In genomic region chr1:118960026-118960561, GRCh38 we compare ENCODE assay signal across 8 cellular contexts. TPM values are rescaled to one million over a fixed set of nuclear protein-coding genes. Genes with fewer than 3 reads are reported as not detected.
DNase-seq lines count a peak whose midpoint lies in the region; ATAC-seq and TF ChIP-seq lines count a peak whose summit lies in the region.

No MANE protein-coding gene starts in this region.

- H2BK15ac ChIP-seq in H9 (ENCODE audit: low read depth, low read length), result no peak overlapping the region

- H3K27ac Mint-ChIP-seq in H9, result peak overlapping the region in 2 of 3 experiments; percentile 46 to 86; a peak in 3 of 7 replicates

- H4K20me1 ChIP-seq in H9 (ENCODE audit: control insufficient read depth, insufficient read depth, insufficient read length), result no peaks in the 10 kb centered on the region
- no peaks in the 10 kb centered on the region for H4K20me1 ChIP-seq in Karpas-422 (ENCODE audit: insufficient read depth, low read depth, low read length)

- peak; percentile 75 for DNase-seq in H9
- DNase-seq in Karpas-422, result peak; percentile 87
- DNase-seq in iPS-NIHi11 (ENCODE audit: low spot score), result peak; percentile 25
- no peak for DNase-seq in KG1 (lab: John Stamatoyannopoulos, UW)
- DNase-seq in NCI-H2081 treated with DMSO at 0.1 percent for 48 hours (lab: John Stamatoyannopoulos, UW), result no peak
- DNase-seq in kidney glomerular epithelial cell (lab: John Stamatoyannopoulos, UW), result no peak
- DNase-seq in putamen (ENCODE audit: low spot score), result no peak

- H3K4me1 Mint-ChIP-seq in H9, result peaks cover 31 to 34% of the 10 kb centered on the region in 2 experiments

- H3K36me3 Mint-ChIP-seq in H9 (ENCODE audit: insufficient read depth in 1 of 3, low read depth in 3 of 3), result peaks cover 0 to 3% (median 0%) of the 10 kb centered on the region in 3 experiments; a peak in 2 of 7 replicates

- peak overlapping the region; percentile 22; the same call in 1 of the 2 replicates for H3K4me3 ChIP-seq in Karpas-422 (ENCODE audit: low read length)

- no peaks in the 10 kb centered on the region for H3K9me2 ChIP-seq in Karpas-422 (replicated peaks; ENCODE audit: insufficient read depth, low read length)

- no peak overlapping the region for H4K8ac ChIP-seq in H9 (replicated peaks; ENCODE audit: insufficient read length, low read depth, low read length)

- H3K9me3 Mint-ChIP-seq in H9, result peaks cover 0 to 2% of the 10 kb centered on the region in 2 experiments; a peak in 1 of 5 replicates

- H2BK5ac ChIP-seq in H9 (ENCODE audit: insufficient read length, low read length), result no peak overlapping the region

- H2AK5ac ChIP-seq in H9 (ENCODE audit: insufficient read length, low read length), result no peak overlapping the region

- H3K4ac ChIP-seq in H9 (ENCODE audit: low read depth, low read length), result no peak overlapping the region

- no peak overlapping the region for H3K14ac ChIP-seq in H9 (ENCODE audit: insufficient read depth, low read length)

- H3K4me3 Mint-ChIP-seq in H9, result peak overlapping the region in 1 of 2 experiments; percentile 13; a peak in 2 of 5 replicates

- H3K79me2 ChIP-seq in H9 (ENCODE audit: insufficient read depth, low read length) (no peaks in the 10 kb centered on the region), Karpas-422 (ENCODE audit: low read length) (no peaks in the 10 kb centered on the region)

- H2BK12ac ChIP-seq in H9 (ENCODE audit: insufficient read length, low read depth, low read length), result no peak overlapping the region

- no peak overlapping the region for H3K56ac ChIP-seq in H9 (ENCODE audit: insufficient read length, low read depth, low read length)

- H3K9ac ChIP-seq in H9 (ENCODE audit: extremely low read depth, insufficient read length, low read length), result no peak overlapping the region
- no peak overlapping the region for H3K9ac ChIP-seq in Karpas-422 (ENCODE audit: low read length)

- no peak overlapping the region for H4K91ac ChIP-seq in H9 (ENCODE audit: insufficient read length, low read depth, low read length)

- H2BK20ac ChIP-seq in H9 (ENCODE audit: low read depth, low read length, poor library complexity, severe bottlenecking), result no peak overlapping the region

- no CpG with 5 or more reads among the region's 7 CpGs for WGBS in H9 (ENCODE audit: extremely low coverage, insufficient read length, low lambda C conversion rate)

- peaks cover 36% of the 10 kb centered on the region for H3K27me3 Mint-ChIP-seq in H9 (ENCODE audit: low read depth)

- H3K4me1 ChIP-seq in H9 (ENCODE audit: insufficient read depth, low read length), result peaks cover 8% of the 10 kb centered on the region; the same call in 1 of the 2 replicates
- H3K4me1 ChIP-seq in Karpas-422 (ENCODE audit: low read length), result peaks cover 31% of the 10 kb centered on the region

- H3K27me3 ChIP-seq in H9 (ENCODE audit: insufficient read depth, low read length), result no peaks in the 10 kb centered on the region
- no peaks in the 10 kb centered on the region for H3K27me3 ChIP-seq in Karpas-422 (ENCODE audit: low read length)

- H2AFZ ChIP-seq in H9 (ENCODE audit: low read length), result no peak overlapping the region
- H2AFZ ChIP-seq in Karpas-422 (ENCODE audit: low read length), result no peak overlapping the region

- H4K5ac ChIP-seq in H9 (ENCODE audit: insufficient read length, low read depth, low read length), result no peak overlapping the region

- H3K36me3 ChIP-seq in Karpas-422 (ENCODE audit: insufficient read depth, low read length), result no peaks in the 10 kb centered on the region

- no peak for TF ChIP-seq CTCF in H9 (conservative IDR thresholded peaks at IDR 0.05)

- H3K27ac ChIP-seq in H9 (ENCODE audit: insufficient read length, low read depth, low read length), result no peak overlapping the region
- peak overlapping the region; percentile 58 for H3K27ac ChIP-seq in Karpas-422 (ENCODE audit: low read length)

- no peaks in the 10 kb centered on the region for H3K79me1 ChIP-seq in H9 (ENCODE audit: insufficient read depth, low read depth, low read length, poor library complexity, severe bottlenecking)

- peak; percentile 77 for ATAC-seq in GM18499 (IDR thresholded peaks at IDR 0.05; ENCODE audit: insufficient read depth, unreplicated experiment)

- H2BK120ac ChIP-seq in H9 (ENCODE audit: low read depth, low read length, poor library complexity, severe bottlenecking), result no peak overlapping the region

- no peak overlapping the region for H3K18ac ChIP-seq in H9 (ENCODE audit: insufficient read length, low read depth, low read length)

- H3K4me2 ChIP-seq in H9 (ENCODE audit: insufficient read depth, insufficient read length, low read length) (peak overlapping the region; percentile 1), Karpas-422 (ENCODE audit: low read depth, low read length, poor library complexity, severe bottlenecking) (peak overlapping the region; percentile 46)

- H3K9me3 ChIP-seq in H9 (ENCODE audit: control insufficient read depth, low read depth, low read length) (no peaks in the 10 kb centered on the region), Karpas-422 (ENCODE audit: low read length) (no peaks in the 10 kb centered on the region)

- no peak overlapping the region for H3K23ac ChIP-seq in H9 (ENCODE audit: insufficient read length, low read depth, low read length)

- no peaks in the 10 kb centered on the region for H3K23me2 ChIP-seq in H9 (ENCODE audit: insufficient read length, low read depth, low read length, poor library complexity, severe bottlenecking)

- H3T11ph ChIP-seq in H9 (ENCODE audit: low read length), result no peak overlapping the region

RNA-seq across cellular contexts. Expression of gene TBX15, which starts 28.0 kb away (rescaled TPM):
- total RNA-seq in H9 (2021), result 0.07 TPM in 1 of 2 replicates, not detected in the other
- not detected in 2 replicates for total RNA-seq in Karpas-422 (2014; rRNA removed; shearing (Covaris generic); ENCODE audit: low replicate concordance)

Comparison
In these comparisons a context has a peak if more than half of its experiments do, and no peak if none do; other contexts are left out.
1. DNase-seq: peak in H9 (single experiment), Karpas-422 (single experiment) and iPS-NIHi11 (single experiment); none in KG1 (single experiment), NCI-H2081 treated with DMSO at 0.1 percent for 48 hours (single experiment), kidney glomerular epithelial cell (single experiment) and putamen (single experiment).